2 cellular contexts compared by ENCODE assay signal in genomic region chr2:46424937-46425336, GRCh38.
TF ChIP-seq lines count a peak whose summit lies in the region.

No MANE protein-coding gene starts in this region.

TF ChIP-seq in HepG2, 621 proteins besides CTCF, POLR2A, EP300 and RAD21:
- TF ChIP-seq REXO4 (CRISPR knock-in tag; IDR thresholded peaks at IDR 0.05; ENCODE audit: borderline replicate concordance) (no peak), CEBPB (IDR thresholded peaks at IDR 0.05; ENCODE audit: borderline replicate concordance, low read depth, low read length) (peak; percentile 45; the same call in 1 of the 2 replicates)

TF ChIP-seq in K562, 482 proteins besides CTCF, POLR2A, EP300 and RAD21:
- TF ChIP-seq CEBPB (tag; IDR thresholded peaks at IDR 0.05) (peak; percentile 69), CEBPG (CRISPR knock-in tag; IDR thresholded peaks at IDR 0.05) (no peak), CEBPG (tag; conservative IDR thresholded peaks at IDR 0.05 in 1 of 2, IDR thresholded peaks at IDR 0.05 in 1 of 2) (peak; percentile 28 to 72; a peak in 2 of 4 replicates)
- TF ChIP-seq, protein P1, sequence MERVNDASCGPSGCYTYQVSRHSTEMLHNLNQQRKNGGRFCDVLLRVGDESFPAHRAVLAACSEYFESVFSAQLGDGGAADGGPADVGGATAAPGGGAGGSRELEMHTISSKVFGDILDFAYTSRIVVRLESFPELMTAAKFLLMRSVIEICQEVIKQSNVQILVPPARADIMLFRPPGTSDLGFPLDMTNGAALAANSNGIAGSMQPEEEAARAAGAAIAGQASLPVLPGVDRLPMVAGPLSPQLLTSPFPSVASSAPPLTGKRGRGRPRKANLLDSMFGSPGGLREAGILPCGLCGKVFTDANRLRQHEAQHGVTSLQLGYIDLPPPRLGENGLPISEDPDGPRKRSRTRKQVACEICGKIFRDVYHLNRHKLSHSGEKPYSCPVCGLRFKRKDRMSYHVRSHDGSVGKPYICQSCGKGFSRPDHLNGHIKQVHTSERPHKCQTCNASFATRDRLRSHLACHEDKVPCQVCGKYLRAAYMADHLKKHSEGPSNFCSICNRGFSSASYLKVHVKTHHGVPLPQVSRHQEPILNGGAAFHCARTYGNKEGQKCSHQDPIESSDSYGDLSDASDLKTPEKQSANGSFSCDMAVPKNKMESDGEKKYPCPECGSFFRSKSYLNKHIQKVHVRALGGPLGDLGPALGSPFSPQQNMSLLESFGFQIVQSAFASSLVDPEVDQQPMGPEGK (CRISPR knock-in tag; IDR thresholded peaks at IDR 0.05; ENCODE audit: borderline replicate concordance): no peak
